10 cellular contexts compared by ENCODE assay signal in the genomic region with DNA sequence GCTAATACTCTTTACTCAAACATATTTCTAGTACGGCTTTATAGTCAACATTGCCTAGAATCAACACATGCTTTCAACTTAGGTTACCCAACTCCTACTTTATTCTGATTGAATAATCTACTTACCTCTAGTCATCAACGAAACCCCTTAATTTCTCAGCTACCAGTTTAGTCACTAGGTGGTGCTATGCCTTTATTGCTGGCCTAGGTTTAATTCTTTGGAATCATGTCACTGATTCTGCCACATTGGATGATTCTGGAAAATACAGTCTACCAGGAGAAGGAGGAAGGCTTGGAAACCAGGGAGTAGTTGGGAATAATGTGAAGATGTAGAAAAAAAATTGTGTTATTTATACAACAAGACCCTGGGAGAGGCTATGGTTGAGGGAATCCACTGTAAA.
DNase-seq lines count a peak whose midpoint lies in the region; ATAC-seq, FAIRE-seq and TF ChIP-seq lines count a peak whose summit lies in the region.
"Had no signal": no experiment of that assay in that cellular context is flagged by ENCODE, and none has a peak within 500 bp of the region (broad histone marks: within the 10 kb centered on the region; RNA-seq: fewer than 3 reads in every experiment).

No MANE protein-coding gene starts in this region.

- no peaks in the 10 kb centered on the region for H3K36me3 Mint-ChIP-seq in activated T-helper 2 cell treated with anti-CD3 and anti-CD28 coated beads, Interferon-gamma antibody, Interleukin-2, Interleukin-4, amounts not matched to agents 10 μg/mL and 5 μg/mL and 100 μg/mL, durations not matched to agents 14 hours and 24 hours and 36 hours (ENCODE audit: low read depth)
- H3K36me3 Mint-ChIP-seq: CD14-positive monocyte had no signal

- H3K36me3 ChIP-seq in OCI-LY3 (replicated peaks; ENCODE audit: low read depth, low read length) (no peaks in the 10 kb centered on the region), Peyer's patch (no peaks in the 10 kb centered on the region)
- H3K36me3 ChIP-seq: upper lobe of left lung had no signal

- CTCF ChIA-PET in A549 (lab: Yijun Ruan, JAX) = interaction anchor here (1.1 kb wide), 1 partner anchor 172 kb away, joined by 3 read pairs; no protein-coding TSS in a partner anchor
- CTCF ChIA-PET in HEK293T (lab: Yijun Ruan, JAX) = no interaction called here

- no peak overlapping the region for H3K4me3 Mint-ChIP-seq in activated T-helper 2 cell treated with anti-CD3 and anti-CD28 coated beads, Interferon-gamma antibody, Interleukin-2, Interleukin-4, amounts not matched to agents 10 μg/mL and 5 μg/mL and 100 μg/mL, durations not matched to agents 14 hours and 24 hours and 36 hours (ENCODE audit: low read depth)
- H3K4me3 Mint-ChIP-seq: CD14-positive monocyte had no signal

- TF ChIP-seq CTCF in A549 (IDR thresholded peaks at IDR 0.05) (peak; percentile 16; the same call in 2 of the 3 replicates), OCI-LY3 (IDR thresholded peaks at IDR 0.05; ENCODE audit: low read depth, low read length) (peak; percentile 74), Peyer's patch (IDR thresholded peaks at IDR 0.05) (no peak)

- no peak for TF ChIP-seq EP300 in A549 (IDR thresholded peaks at IDR 0.05)

- DNase-seq in A549 (ENCODE audit: low read depth in 1 of 2, low spot score in 1 of 2) (peak in 1 of 2 experiments; percentile 2), HEK293T (ENCODE audit: extremely low spot score) (peak; percentile 16), globus pallidus (ENCODE audit: low spot score) (peak; percentile 11), Peyer's patch (no peak), GM03348 (ENCODE audit: low spot score) (no peak)
- DNase-seq in activated T-helper 2 cell treated with anti-CD3 and anti-CD28 coated beads, Interferon-gamma antibody, Interleukin-2, Interleukin-4, amounts not matched to agents 10 μg/mL and 5 μg/mL and 100 μg/mL, durations not matched to agents 14 hours and 24 hours and 36 hours (ENCODE audit: low spot score) = no peak
- DNase-seq: upper lobe of left lung had no signal

- TF ChIP-seq RAD21 in A549 (conservative IDR thresholded peaks at IDR 0.05 in 1 of 2, IDR thresholded peaks at IDR 0.05 in 1 of 2) = peak; percentile 27 to 35; a peak in 3 of 5 replicates

- no peak for FAIRE-seq in A549 (lab: Jason Lieb, UNC)

- H3K4me3 ChIP-seq in A549 (no peak overlapping the region), OCI-LY3 (ENCODE audit: low read length) (no peak overlapping the region), Peyer's patch (no peak overlapping the region)
- H3K4me3 ChIP-seq: upper lobe of left lung had no signal

- H3K27me3 Mint-ChIP-seq in activated T-helper 2 cell treated with anti-CD3 and anti-CD28 coated beads, Interferon-gamma antibody, Interleukin-2, Interleukin-4, amounts not matched to agents 10 μg/mL and 5 μg/mL and 100 μg/mL, durations not matched to agents 14 hours and 24 hours and 36 hours (ENCODE audit: low read depth) = no peaks in the 10 kb centered on the region

- H3K9me3 Mint-ChIP-seq in activated T-helper 2 cell treated with anti-CD3 and anti-CD28 coated beads, Interferon-gamma antibody, Interleukin-2, Interleukin-4, amounts not matched to agents 10 μg/mL and 5 μg/mL and 100 μg/mL, durations not matched to agents 14 hours and 24 hours and 36 hours = no peaks in the 10 kb centered on the region
- H3K9me3 Mint-ChIP-seq: CD14-positive monocyte had no signal

- no peak overlapping the region for H3K4me2 ChIP-seq in A549
- H3K4me2 ChIP-seq in OCI-LY3 (ENCODE audit: low read length) = no peak overlapping the region

- H2AFZ ChIP-seq in OCI-LY3 (ENCODE audit: low read depth, low read length) = no peak overlapping the region

- H3K27ac Mint-ChIP-seq in activated T-helper 2 cell treated with anti-CD3 and anti-CD28 coated beads, Interferon-gamma antibody, Interleukin-2, Interleukin-4, amounts not matched to agents 10 μg/mL and 5 μg/mL and 100 μg/mL, durations not matched to agents 14 hours and 24 hours and 36 hours = no peak overlapping the region
- H3K27ac Mint-ChIP-seq: CD14-positive monocyte had no signal

- no peaks in the 10 kb centered on the region for H4K20me1 ChIP-seq in OCI-LY3 (ENCODE audit: insufficient read depth, low read length)

- H3K79me2 ChIP-seq in OCI-LY3 (ENCODE audit: low read length) = no peaks in the 10 kb centered on the region

- no peaks in the 10 kb centered on the region for H3K4me1 ChIP-seq in A549
- no peaks in the 10 kb centered on the region for H3K4me1 ChIP-seq in OCI-LY3 (ENCODE audit: low read length)
- no peaks in the 10 kb centered on the region for H3K4me1 ChIP-seq in Peyer's patch
- H3K4me1 ChIP-seq: upper lobe of left lung had no signal

- ATAC-seq in A549 = no peak
- no peak for ATAC-seq in HG03378 (IDR thresholded peaks at IDR 0.05; ENCODE audit: unreplicated experiment)

- 0% methylated on average over 2 of the region's 2 CpGs for WGBS in A549 (ENCODE audit: missing lambda C conversion rate)

- H3K9me3 ChIP-seq in A549 (no peaks in the 10 kb centered on the region), OCI-LY3 (ENCODE audit: insufficient read depth, low read length) (no peaks in the 10 kb centered on the region), Peyer's patch (no peaks in the 10 kb centered on the region)
- H3K9me3 ChIP-seq: upper lobe of left lung had no signal

- no peak overlapping the region for H3K9ac ChIP-seq in OCI-LY3 (ENCODE audit: low read length)

- intact Hi-C loops in activated T-helper 2 cell treated with anti-CD3 and anti-CD28 coated beads, Interferon-gamma antibody, Interleukin-2, Interleukin-4, amounts not matched to agents 10 μg/mL and 5 μg/mL and 100 μg/mL, durations not matched to agents 14 hours and 24 hours and 36 hours (cut with micrococcal nuclease) = no loop called here

- no peaks in the 10 kb centered on the region for H3K4me1 Mint-ChIP-seq in activated T-helper 2 cell treated with anti-CD3 and anti-CD28 coated beads, Interferon-gamma antibody, Interleukin-2, Interleukin-4, amounts not matched to agents 10 μg/mL and 5 μg/mL and 100 μg/mL, durations not matched to agents 14 hours and 24 hours and 36 hours (ENCODE audit: low read depth)
- H3K4me1 Mint-ChIP-seq: CD14-positive monocyte had no signal

- H3K27ac ChIP-seq in A549 = no peak overlapping the region
- no peak overlapping the region for H3K27ac ChIP-seq in OCI-LY3 (ENCODE audit: low read length)
- no peak overlapping the region for H3K27ac ChIP-seq in Peyer's patch
- H3K27ac ChIP-seq: upper lobe of left lung had no signal

- POLR2A ChIA-PET in A549 (lab: Yijun Ruan, JAX) (no interaction called here), HEK293T (lab: Yijun Ruan, JAX) (no interaction called here)

- no peaks in the 10 kb centered on the region for H3K27me3 ChIP-seq in OCI-LY3 (ENCODE audit: low read depth, low read length)
- no peaks in the 10 kb centered on the region for H3K27me3 ChIP-seq in Peyer's patch
- H3K27me3 ChIP-seq: upper lobe of left lung had no signal

- TF ChIP-seq POLR2A in A549 (IDR thresholded peaks at IDR 0.05; ENCODE audit: low read length) (no peak), Peyer's patch (IDR thresholded peaks at IDR 0.05) (no peak)

TF ChIP-seq in A549, 52 proteins besides CTCF, POLR2A, EP300 and RAD21 (continues in another document):
- no peak for TF ChIP-seq HOXB5 (CRISPR knock-in tag; IDR thresholded peaks at IDR 0.05)
- TF ChIP-seq RNF2 (IDR thresholded peaks at IDR 0.05; ENCODE audit: borderline replicate concordance, low read depth) = no peak
- TF ChIP-seq, protein P1, sequence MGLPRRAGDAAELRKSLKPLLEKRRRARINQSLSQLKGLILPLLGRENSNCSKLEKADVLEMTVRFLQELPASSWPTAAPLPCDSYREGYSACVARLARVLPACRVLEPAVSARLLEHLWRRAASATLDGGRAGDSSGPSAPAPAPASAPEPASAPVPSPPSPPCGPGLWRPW (IDR thresholded peaks at IDR 0.05) = no peak
- no peak for TF ChIP-seq GATA3 (IDR thresholded peaks at IDR 0.05; ENCODE audit: borderline replicate concordance)
- TF ChIP-seq, protein P2, sequence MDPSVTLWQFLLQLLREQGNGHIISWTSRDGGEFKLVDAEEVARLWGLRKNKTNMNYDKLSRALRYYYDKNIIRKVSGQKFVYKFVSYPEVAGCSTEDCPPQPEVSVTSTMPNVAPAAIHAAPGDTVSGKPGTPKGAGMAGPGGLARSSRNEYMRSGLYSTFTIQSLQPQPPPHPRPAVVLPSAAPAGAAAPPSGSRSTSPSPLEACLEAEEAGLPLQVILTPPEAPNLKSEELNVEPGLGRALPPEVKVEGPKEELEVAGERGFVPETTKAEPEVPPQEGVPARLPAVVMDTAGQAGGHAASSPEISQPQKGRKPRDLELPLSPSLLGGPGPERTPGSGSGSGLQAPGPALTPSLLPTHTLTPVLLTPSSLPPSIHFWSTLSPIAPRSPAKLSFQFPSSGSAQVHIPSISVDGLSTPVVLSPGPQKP (IDR thresholded peaks at IDR 0.05; ENCODE audit: low read depth, low read length) = no peak

TF ChIP-seq in HEK293T, 16 proteins besides CTCF, POLR2A, EP300 and RAD21:
- TF ChIP-seq FOXM1 (IDR thresholded peaks at IDR 0.05; ENCODE audit: borderline replicate concordance) = no peak
- no peak for TF ChIP-seq L3MBTL2 (conservative IDR thresholded peaks at IDR 0.05)
- TF ChIP-seq HDGF (IDR thresholded peaks at IDR 0.05; ENCODE audit: borderline replicate concordance) = no peak
- TF ChIP-seq, protein P3, sequence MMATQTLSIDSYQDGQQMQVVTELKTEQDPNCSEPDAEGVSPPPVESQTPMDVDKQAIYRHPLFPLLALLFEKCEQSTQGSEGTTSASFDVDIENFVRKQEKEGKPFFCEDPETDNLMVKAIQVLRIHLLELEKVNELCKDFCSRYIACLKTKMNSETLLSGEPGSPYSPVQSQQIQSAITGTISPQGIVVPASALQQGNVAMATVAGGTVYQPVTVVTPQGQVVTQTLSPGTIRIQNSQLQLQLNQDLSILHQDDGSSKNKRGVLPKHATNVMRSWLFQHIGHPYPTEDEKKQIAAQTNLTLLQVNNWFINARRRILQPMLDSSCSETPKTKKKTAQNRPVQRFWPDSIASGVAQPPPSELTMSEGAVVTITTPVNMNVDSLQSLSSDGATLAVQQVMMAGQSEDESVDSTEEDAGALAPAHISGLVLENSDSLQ (IDR thresholded peaks at IDR 0.05) = no peak
- TF ChIP-seq ARNT (IDR thresholded peaks at IDR 0.05) = no peak
- no peak for TF ChIP-seq SP1 (IDR thresholded peaks at IDR 0.05)
- no peak for TF ChIP-seq CTBP1 (IDR thresholded peaks at IDR 0.05; ENCODE audit: borderline replicate concordance)
- TF ChIP-seq ZNF384 (IDR thresholded peaks at IDR 0.05) = no peak
- TF ChIP-seq SUZ12 (IDR thresholded peaks at IDR 0.05) = no peak
- no peak for TF ChIP-seq TARDBP (IDR thresholded peaks at IDR 0.05)
- no peak for TF ChIP-seq LEF1 (IDR thresholded peaks at IDR 0.05; ENCODE audit: borderline replicate concordance)

Comparison
In these comparisons a context has a peak if more than half of its experiments do, and no peak if none do; other contexts are left out.
1. DNase-seq: peak in HEK293T (single experiment) and globus pallidus (single experiment); none in activated T-helper 2 cell treated with anti-CD3 and anti-CD28 coated beads, Interferon-gamma antibody, Interleukin-2, Interleukin-4, amounts not matched to agents 10 μg/mL and 5 μg/mL and 100 μg/mL, durations not matched to agents 14 hours and 24 hours and 36 hours (single experiment), Peyer's patch (0 of 3) and GM03348 (single experiment).
2. CTCF ChIP-seq: peak in A549 (single experiment) and OCI-LY3 (single experiment); none in Peyer's patch (0 of 6).